In the genomic region with DNA sequence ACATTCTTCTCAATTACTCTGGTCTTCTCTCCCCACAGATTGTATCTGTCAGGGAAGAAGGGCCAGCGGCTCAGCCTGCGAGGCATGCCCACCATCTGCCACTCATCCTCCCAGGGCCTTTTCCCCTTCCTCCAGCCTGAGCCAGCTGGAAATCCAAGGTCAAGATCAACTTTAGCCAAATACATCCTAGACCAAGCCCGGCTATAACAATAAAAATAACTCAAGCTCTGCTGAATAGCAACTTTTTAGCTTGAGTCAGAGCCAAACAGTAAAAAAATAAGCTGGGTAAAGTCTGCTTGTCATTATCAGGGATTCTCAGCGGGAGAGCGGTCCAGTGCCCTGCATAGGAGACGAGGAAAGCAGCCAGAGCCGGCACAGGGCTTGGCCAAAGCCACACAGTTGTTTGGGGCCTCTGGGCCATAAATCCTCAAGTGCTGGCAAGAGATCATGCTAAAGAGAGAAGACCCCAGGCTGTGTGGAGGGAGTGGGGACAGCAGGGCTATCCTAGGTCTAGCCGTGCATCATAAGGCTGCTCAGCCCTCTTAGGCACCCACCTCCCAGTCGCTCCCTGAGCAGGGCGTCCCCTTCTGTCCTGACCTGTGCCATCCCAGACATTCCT, we compare ENCODE assay signal across 13 cellular contexts.
DNase-seq lines count a peak whose midpoint lies in the region; ATAC-seq, FAIRE-seq and TF ChIP-seq lines count a peak whose summit lies in the region.
"Had no signal": no experiment of that assay in that cellular context is flagged by ENCODE, and none has a peak within 500 bp of the region (broad histone marks: within the 10 kb centered on the region; RNA-seq: fewer than 3 reads in every experiment).

No MANE protein-coding gene starts in this region.

- no peak overlapping the region for H3K9ac ChIP-seq in fibroblast of lung (ENCODE audit: insufficient read depth, low read length)
- no peak overlapping the region for H3K9ac ChIP-seq in neural progenitor cell

- no peaks in the 10 kb centered on the region for H3K79me2 ChIP-seq in fibroblast of lung (ENCODE audit: control insufficient read depth, insufficient read depth, low read length)
- H3K79me2 ChIP-seq in neural progenitor cell (ENCODE audit: low read depth) = no peaks in the 10 kb centered on the region

- POLR2A ChIA-PET in Panc1 (lab: Charles Lee) = no interaction called here

- H2AFZ ChIP-seq in fibroblast of lung (ENCODE audit: low read length) (no peak overlapping the region), neural progenitor cell (replicated peaks) (no peak overlapping the region)

- TF ChIP-seq CTCF in Panc1 (IDR thresholded peaks at IDR 0.05) (no peak), fibroblast of lung (conservative IDR thresholded peaks at IDR 0.05 in 1 of 2, IDR thresholded peaks at IDR 0.05 in 1 of 2; ENCODE audit: low read depth in 1 of 2, low read length in 2 of 2) (no peak), neural progenitor cell (IDR thresholded peaks at IDR 0.05) (no peak), D721Med (IDR thresholded peaks at IDR 0.05; ENCODE audit: insufficient read depth, missing control alignments) (no peak)

- H3K4me1 Mint-ChIP-seq in neural progenitor cell = peaks cover 7% of the 10 kb centered on the region

- no TSS peak for BruUV-seq in Panc1 (replicated peaks; lab: Mats Ljungman, UMichigan)

- no peaks in the 10 kb centered on the region for H3K9me3 Mint-ChIP-seq in neural progenitor cell
- H3K9me3 Mint-ChIP-seq: CD4-positive, CD25-positive, alpha-beta regulatory T cell had no signal

- H3K27ac ChIP-seq in Panc1 (ENCODE audit: low read length) = no peak overlapping the region
- no peak overlapping the region for H3K27ac ChIP-seq in fibroblast of lung (ENCODE audit: insufficient read depth, low read length)
- no peak overlapping the region for H3K27ac ChIP-seq in neural progenitor cell

- DNase-seq in AG08396 (ENCODE audit: low spot score) (peak; percentile 42), Panc1 (ENCODE audit: low read depth, low spot score) (no peak), fibroblast of lung (ENCODE audit: low read depth in 2 of 2) (peak; percentile 63 to 70), neural progenitor cell (ENCODE audit: low spot score) (no peak), D721Med (ENCODE audit: insufficient read length, low spot score) (no peak), islet precursor cell (no peak), NCI-H2029 treated with DMSO at 0.1 percent for 48 hours (lab: John Stamatoyannopoulos, UW) (no peak)
- DNase-seq: activated CD4-positive, CD25-positive, alpha-beta regulatory T cell treated with anti-CD3 and anti-CD28 coated beads, Interleukin-2, amount 50 U/mL, for 72 hours; CD4-positive, CD25-positive, alpha-beta regulatory T cell; kidney; stimulated activated CD4-positive, alpha-beta T cell treated with anti-CD3 and anti-CD28 coated beads, Interleukin-2, amount 100 ng/mL, for 48 hours had no signal

- H3F3A ChIP-seq in neural progenitor cell (ENCODE audit: low read depth) = no peaks in the 10 kb centered on the region

- H3K4me1 ChIP-seq in Panc1 (ENCODE audit: control insufficient read depth, insufficient read depth, low read length) = no peaks in the 10 kb centered on the region; the same call in 1 of the 2 replicates
- peaks cover 10% of the 10 kb centered on the region for H3K4me1 ChIP-seq in fibroblast of lung (ENCODE audit: control insufficient read depth, extremely low read depth, insufficient read depth, low read length)
- peaks cover 1% of the 10 kb centered on the region for H3K4me1 ChIP-seq in neural progenitor cell

- peaks cover 5% of the 10 kb centered on the region for H3K27me3 Mint-ChIP-seq in neural progenitor cell (ENCODE audit: insufficient read depth, low read depth)
- H3K27me3 Mint-ChIP-seq: CD4-positive, CD25-positive, alpha-beta regulatory T cell had no signal

- H3K27ac Mint-ChIP-seq in neural progenitor cell = no peak overlapping the region

- ATAC-seq in Panc1 (peak; percentile 43; the same call in 1 of the 2 replicates), HG03520 (IDR thresholded peaks at IDR 0.05; ENCODE audit: unreplicated experiment) (no peak)

- H3K27me3 ChIP-seq in Panc1 (ENCODE audit: control insufficient read depth, insufficient read depth, low read length) = no peaks in the 10 kb centered on the region
- H3K27me3 ChIP-seq in fibroblast of lung (ENCODE audit: control insufficient read depth, insufficient read depth, low read length) = peaks cover 2% of the 10 kb centered on the region
- H3K27me3 ChIP-seq in neural progenitor cell = no peaks in the 10 kb centered on the region

- no peaks in the 10 kb centered on the region for H3K36me3 Mint-ChIP-seq in neural progenitor cell
- H3K36me3 Mint-ChIP-seq: CD4-positive, CD25-positive, alpha-beta regulatory T cell had no signal

- H4K20me1 ChIP-seq in fibroblast of lung (ENCODE audit: control insufficient read depth, extremely low read depth, insufficient read depth, low read length) = no peaks in the 10 kb centered on the region
- H4K20me1 ChIP-seq in neural progenitor cell (ENCODE audit: low read depth) = no peaks in the 10 kb centered on the region

- H3K9me3 ChIP-seq in Panc1 (ENCODE audit: control insufficient read depth, insufficient read depth, low read depth, low read length) (no peaks in the 10 kb centered on the region), fibroblast of lung (ENCODE audit: control insufficient read depth, insufficient read depth, low read depth, low read length) (no peaks in the 10 kb centered on the region), neural progenitor cell (ENCODE audit: low read depth) (no peaks in the 10 kb centered on the region)

- no peak overlapping the region for H3K4me2 ChIP-seq in fibroblast of lung (ENCODE audit: extremely low read depth, insufficient read depth, low read length)
- no peak overlapping the region for H3K4me2 ChIP-seq in neural progenitor cell

- peak overlapping the region; percentile 24 for H3K4me3 Mint-ChIP-seq in neural progenitor cell
- H3K4me3 Mint-ChIP-seq: CD4-positive, CD25-positive, alpha-beta regulatory T cell had no signal

- H3K36me3 ChIP-seq in Panc1 (ENCODE audit: control insufficient read depth, insufficient read depth, low read length) (no peaks in the 10 kb centered on the region), fibroblast of lung (ENCODE audit: control insufficient read depth, insufficient read depth, low read length) (no peaks in the 10 kb centered on the region), neural progenitor cell (no peaks in the 10 kb centered on the region)

- FAIRE-seq in D721Med (lab: Jason Lieb, UNC) = no peak
- FAIRE-seq: bronchial epithelial cell, kidney had no signal

- intact Hi-C loops in Panc1 (cut with micrococcal nuclease; ENCODE audit: unreplicated experiment) = loop anchor here (10.0 kb wide), 1 partner anchor 135 kb away; the partner anchor contains the start of gene DAPK2

- CTCF ChIA-PET in Panc1 (lab: Charles Lee) = interaction anchor here (0.6 to 0.7 kb wide), 2 partner anchors 16 kb away, joined by 6 to 9 read pairs; no protein-coding TSS in a partner anchor

- in situ Hi-C loops in Panc1 (cut with HindIII; ENCODE audit: low pct_unique_long_range_greater_than_20kb, low sequenced_read_pairs) = no loop called here

- H3K4me3 ChIP-seq in Panc1 (ENCODE audit: low read depth in 2 of 2, low read length in 2 of 2) (no peak overlapping the region), fibroblast of lung (replicated peaks in 1 of 4; ENCODE audit: control extremely low read depth in 1 of 4, insufficient read depth in 1 of 4, low read depth in 3 of 4, low read length in 4 of 4) (no peak overlapping the region), neural progenitor cell (no peak overlapping the region)

Comparison
In these comparisons a context has a peak if more than half of its experiments do, and no peak if none do; other contexts are left out.
1. DNase-seq: peak in AG08396 (single experiment) and fibroblast of lung (2 of 2); none in Panc1 (single experiment), neural progenitor cell (single experiment), D721Med (single experiment), islet precursor cell (single experiment) and NCI-H2029 treated with DMSO at 0.1 percent for 48 hours (single experiment).